9 cellular contexts compared by ENCODE assay signal in the genomic region with DNA sequence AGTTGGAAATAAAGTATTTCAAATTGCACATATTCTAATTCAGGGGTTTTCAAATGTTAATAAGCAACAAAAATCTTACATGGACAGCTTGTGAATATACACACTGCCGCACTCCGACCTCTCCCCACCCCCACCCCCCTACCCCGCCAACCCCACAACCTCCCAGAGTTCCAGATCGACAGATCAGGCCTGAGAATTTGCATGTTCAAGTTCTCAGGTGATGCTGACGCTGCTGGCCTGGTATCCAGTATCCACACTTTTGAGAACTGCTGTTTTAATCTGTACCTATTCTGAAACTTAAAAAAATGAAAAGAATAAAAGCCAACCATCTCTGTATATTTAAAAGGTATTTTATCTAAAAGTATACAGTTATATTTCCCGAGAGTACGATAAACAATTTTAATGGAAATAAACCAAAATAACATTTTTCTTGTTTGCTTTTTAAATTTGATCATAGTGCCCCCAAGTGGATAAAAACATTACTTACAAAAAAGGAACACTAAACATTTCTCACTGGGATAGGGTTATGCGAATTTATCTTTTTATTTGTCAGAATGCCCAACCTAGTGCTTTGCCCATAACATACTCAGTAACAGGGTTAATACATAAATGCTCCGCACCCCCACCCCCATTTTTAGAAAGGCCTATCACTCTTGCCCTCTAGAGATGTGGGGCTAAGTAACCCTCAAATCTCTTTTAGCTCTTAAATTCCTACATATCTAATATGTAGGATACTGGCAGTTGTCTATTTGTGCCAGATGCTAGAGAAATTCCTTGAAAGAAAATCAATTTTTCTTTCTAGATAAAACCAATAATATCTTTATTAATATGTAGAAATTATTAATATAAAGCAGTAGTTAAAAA.
A peak's percentile ranks its signal among the peaks of the same experiment; 100 is the strongest.
DNase-seq lines count a peak whose midpoint lies in the region; ATAC-seq, FAIRE-seq and TF ChIP-seq lines count a peak whose summit lies in the region.
"Had no signal": no experiment of that assay in that cellular context is flagged by ENCODE, and none has a peak within 500 bp of the region (broad histone marks: within the 10 kb centered on the region; RNA-seq: fewer than 3 reads in every experiment).

No MANE protein-coding gene starts in this region.

- H3K9ac ChIP-seq in adipocyte (ENCODE audit: low read length): no peak overlapping the region

- H3K27me3 Mint-ChIP-seq in HFFc6 (ENCODE audit: insufficient read depth): no peaks in the 10 kb centered on the region; the same call in 1 of the 2 replicates
- H3K27me3 Mint-ChIP-seq: activated CD4-positive, alpha-beta T cell treated with anti-CD3 and anti-CD28 coated beads, Interleukin-2, amount 10 ng/mL, durations not matched to agents 7 days and 5 days had no signal

- no peaks in the 10 kb centered on the region for H3K36me3 Mint-ChIP-seq in HFFc6 (ENCODE audit: low read depth)
- H3K36me3 Mint-ChIP-seq in stimulated activated effector memory CD8-positive, alpha-beta T cell treated with anti-CD3 and anti-CD28 coated beads, Interleukin-12 subunit alpha, Interleukin-12 subunit beta, amount 100 ng/mL, for 72 hours: no peaks in the 10 kb centered on the region

- H3K4me1 ChIP-seq in adipocyte (ENCODE audit: control insufficient read depth, insufficient read depth, low read length): peaks cover 12% of the 10 kb centered on the region

- FAIRE-seq in D721Med (lab: Jason Lieb, UNC): no peak

- no peaks in the 10 kb centered on the region for H3K36me3 ChIP-seq in adipocyte (ENCODE audit: control insufficient read depth, insufficient read depth, low read length, severe bottlenecking)

- no peak overlapping the region for H3K27ac Mint-ChIP-seq in HFFc6
- H3K27ac Mint-ChIP-seq in stimulated activated effector memory CD8-positive, alpha-beta T cell treated with anti-CD3 and anti-CD28 coated beads, Interleukin-12 subunit alpha, Interleukin-12 subunit beta, amount 100 ng/mL, for 72 hours: no peak overlapping the region
- H3K27ac Mint-ChIP-seq: activated CD4-positive, alpha-beta T cell treated with anti-CD3 and anti-CD28 coated beads, Interleukin-2, amount 10 ng/mL, durations not matched to agents 7 days and 5 days had no signal

- H3K4me3 ChIP-seq in adipocyte (ENCODE audit: low read length): no peak overlapping the region

- H3K4me3 Mint-ChIP-seq in HFFc6: no peak overlapping the region
- H3K4me3 Mint-ChIP-seq in stimulated activated effector memory CD8-positive, alpha-beta T cell treated with anti-CD3 and anti-CD28 coated beads, Interleukin-12 subunit alpha, Interleukin-12 subunit beta, amount 100 ng/mL, for 72 hours: no peak overlapping the region
- H3K4me3 Mint-ChIP-seq: activated CD4-positive, alpha-beta T cell treated with anti-CD3 and anti-CD28 coated beads, Interleukin-2, amount 10 ng/mL, durations not matched to agents 7 days and 5 days had no signal

- no peaks in the 10 kb centered on the region for H3K9me3 ChIP-seq in adipocyte (ENCODE audit: control insufficient read depth, low read length)

- no peaks in the 10 kb centered on the region for H3K9me3 Mint-ChIP-seq in HFFc6
- H3K9me3 Mint-ChIP-seq in stimulated activated effector memory CD8-positive, alpha-beta T cell treated with anti-CD3 and anti-CD28 coated beads, Interleukin-12 subunit alpha, Interleukin-12 subunit beta, amount 100 ng/mL, for 72 hours: peaks cover 8% of the 10 kb centered on the region
- H3K9me3 Mint-ChIP-seq: activated CD4-positive, alpha-beta T cell treated with anti-CD3 and anti-CD28 coated beads, Interleukin-2, amount 10 ng/mL, durations not matched to agents 7 days and 5 days had no signal

- no peaks in the 10 kb centered on the region for H3K27me3 ChIP-seq in adipocyte (replicated peaks; ENCODE audit: control insufficient read depth, insufficient read depth, low read length)

- H3K4me1 Mint-ChIP-seq in HFFc6 (ENCODE audit: low read depth): no peaks in the 10 kb centered on the region
- H3K4me1 Mint-ChIP-seq in stimulated activated effector memory CD8-positive, alpha-beta T cell treated with anti-CD3 and anti-CD28 coated beads, Interleukin-12 subunit alpha, Interleukin-12 subunit beta, amount 100 ng/mL, for 72 hours: no peaks in the 10 kb centered on the region
- H3K4me1 Mint-ChIP-seq: activated CD4-positive, alpha-beta T cell treated with anti-CD3 and anti-CD28 coated beads, Interleukin-2, amount 10 ng/mL, durations not matched to agents 7 days and 5 days had no signal

- TF ChIP-seq CTCF in D721Med (IDR thresholded peaks at IDR 0.05; ENCODE audit: insufficient read depth, missing control alignments): peak; percentile 58
- TF ChIP-seq CTCF in HFFc6 (IDR thresholded peaks at IDR 0.05): peak; percentile 76

- ATAC-seq in left lobe of liver: peak; percentile 36
- ATAC-seq in stimulated activated effector memory CD8-positive, alpha-beta T cell treated with anti-CD3 and anti-CD28 coated beads, Interleukin-12 subunit alpha, Interleukin-12 subunit beta, amount 100 ng/mL, for 72 hours: no peak

- DNase-seq in D721Med (ENCODE audit: insufficient read length, low spot score): no peak
- DNase-seq in HFFc6: peak; percentile 5
- peak; percentile 70 for DNase-seq in adipocyte (ENCODE audit: low read depth)
- no peak for DNase-seq in left lobe of liver (ENCODE audit: low spot score)
- DNase-seq in stimulated activated effector memory CD8-positive, alpha-beta T cell treated with anti-CD3 and anti-CD28 coated beads, Interleukin-12 subunit alpha, Interleukin-12 subunit beta, amount 100 ng/mL, for 72 hours (ENCODE audit: low spot score in 2 of 2): no peak
- DNase-seq in midbrain (lab: John Stamatoyannopoulos, UW): no peak
- no peak for DNase-seq in NCI-H187 treated with DMSO at 0.1 percent for 48 hours (lab: John Stamatoyannopoulos, UW)
- DNase-seq in activated CD8-positive, alpha-beta memory T cell treated with anti-CD3 and anti-CD28 coated beads for 24 hours: no peak
- DNase-seq: activated CD4-positive, alpha-beta T cell treated with anti-CD3 and anti-CD28 coated beads, Interleukin-2, amount 10 ng/mL, durations not matched to agents 7 days and 5 days had no signal

Comparison
In these comparisons a context has a peak if more than half of its experiments do, and no peak if none do; other contexts are left out.
1. DNase-seq: peak in HFFc6 (single experiment) and adipocyte (single experiment); none in D721Med (single experiment), left lobe of liver (single experiment), stimulated activated effector memory CD8-positive, alpha-beta T cell treated with anti-CD3 and anti-CD28 coated beads, Interleukin-12 subunit alpha, Interleukin-12 subunit beta, amount 100 ng/mL, for 72 hours (0 of 2), midbrain (single experiment), NCI-H187 treated with DMSO at 0.1 percent for 48 hours (single experiment) and activated CD8-positive, alpha-beta memory T cell treated with anti-CD3 and anti-CD28 coated beads for 24 hours (single experiment).